ENCODE assay signal across 7 cellular contexts in the genomic region with DNA sequence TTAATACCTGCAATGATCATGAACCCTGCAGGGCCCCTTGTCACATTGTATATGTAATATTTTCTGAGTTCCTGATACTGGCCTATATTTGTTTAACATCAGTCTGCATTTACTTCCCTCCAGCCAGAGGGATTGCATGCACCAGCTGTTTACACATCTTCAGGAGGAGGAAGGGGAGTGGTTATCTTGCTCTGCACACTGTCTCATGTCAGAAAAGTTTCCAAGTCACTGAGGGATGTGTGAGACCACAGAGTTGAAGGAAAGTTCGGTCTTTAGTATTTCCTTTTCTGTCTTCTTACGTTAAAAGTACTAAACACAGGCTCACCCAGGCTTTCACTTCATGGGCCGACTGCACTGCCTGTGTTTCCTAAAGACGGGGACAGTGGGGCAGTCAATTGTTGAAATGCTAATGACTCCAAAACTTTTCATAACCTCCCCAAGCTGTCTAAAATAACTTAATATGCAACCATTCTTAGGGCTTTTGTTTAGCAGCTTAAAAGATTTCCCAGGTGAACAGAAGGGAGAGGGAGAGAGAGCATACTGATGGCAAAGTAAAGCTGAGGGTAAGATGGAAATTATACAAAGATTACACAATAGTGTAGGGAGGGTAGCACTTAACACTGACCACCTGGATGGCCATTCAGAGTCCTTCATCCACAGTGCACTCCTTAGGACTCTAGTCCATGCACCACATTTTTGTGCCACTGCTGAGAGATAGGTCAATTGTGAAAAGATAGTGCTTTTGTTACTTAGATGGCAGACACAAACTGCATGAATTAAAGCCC.
A peak's percentile ranks its signal among the peaks of the same experiment; 100 is the strongest.
DNase-seq lines count a peak whose midpoint lies in the region; ATAC-seq, FAIRE-seq and TF ChIP-seq lines count a peak whose summit lies in the region.

No MANE protein-coding gene starts in this region.

- peaks cover 0 to 21% (median 20%) of the 10 kb centered on the region in 4 donors for H3K4me1 ChIP-seq in esophagus muscularis mucosa

- H3K27ac ChIP-seq in esophagus muscularis mucosa (replicated peaks in 1 of 4): peak overlapping the region in 2 of 4 donors; percentile 2 to 4

- no peaks in the 10 kb centered on the region for H3K36me3 ChIP-seq in esophagus muscularis mucosa

- intact Hi-C loops in esophagus muscularis mucosa (cut with DNase I): no loop called here

- no peaks in the 10 kb centered on the region for H3K9me3 ChIP-seq in esophagus muscularis mucosa

- no peaks in the 10 kb centered on the region for H3K27me3 ChIP-seq in esophagus muscularis mucosa

- WGBS in esophagus muscularis mucosa: 10% methylated on average over 4 of the region's 4 CpGs

- no peak for TF ChIP-seq EP300 in esophagus muscularis mucosa (IDR thresholded peaks at IDR 0.05)

- ATAC-seq in GM21367 (IDR thresholded peaks at IDR 0.05; ENCODE audit: unreplicated experiment): peak; percentile 63
- peak; percentile 14 for ATAC-seq in stimulated activated naive CD8-positive, alpha-beta T cell treated with anti-CD3 and anti-CD28 coated beads, Interleukin-15, Interleukin-2, amounts not matched to agents 100 U/mL and 50 U/mL, for 24 hours

- FAIRE-seq in frontal cortex (lab: Jason Lieb, UNC): no peak

- TF ChIP-seq CTCF in NB4 (IDR thresholded peaks at IDR 0.05; ENCODE audit: low read depth, low read length) (no peak), esophagus muscularis mucosa (IDR thresholded peaks at IDR 0.05) (no peak)

- TF ChIP-seq POLR2A in NB4 (IDR thresholded peaks at IDR 0.05; ENCODE audit: extremely low read depth, insufficient read length): no peak
- no peak for TF ChIP-seq POLR2A in esophagus muscularis mucosa (IDR thresholded peaks at IDR 0.05; ENCODE audit: low read depth)

- H3K4me3 ChIP-seq in NB4 (ENCODE audit: low read depth, low read length): no peak overlapping the region
- H3K4me3 ChIP-seq in esophagus muscularis mucosa: no peak overlapping the region

- DNase-seq in NB4 (ENCODE audit: low read depth) (peak; percentile 13), fibroblast of peridontal ligament (ENCODE audit: extremely low read depth) (peak; percentile 7), frontal cortex (ENCODE audit: low spot score in 2 of 2) (no peak), esophagus muscularis mucosa (ENCODE audit: extremely low spot score) (no peak), foreskin melanocyte (no peak)
- DNase-seq in stimulated activated naive CD8-positive, alpha-beta T cell treated with anti-CD3 and anti-CD28 coated beads, Interleukin-15, Interleukin-2, amounts not matched to agents 100 U/mL and 50 U/mL, for 24 hours: no peak

Comparison
In these comparisons a context has a peak if more than half of its experiments do, and no peak if none do; other contexts are left out.
1. DNase-seq: peak in NB4 (single experiment) and fibroblast of peridontal ligament (single experiment); none in stimulated activated naive CD8-positive, alpha-beta T cell treated with anti-CD3 and anti-CD28 coated beads, Interleukin-15, Interleukin-2, amounts not matched to agents 100 U/mL and 50 U/mL, for 24 hours (single experiment), frontal cortex (0 of 2), esophagus muscularis mucosa (single experiment) and foreskin melanocyte (single experiment).